Comparison of ENCODE assay signal across 29 cellular contexts in the genomic region with DNA sequence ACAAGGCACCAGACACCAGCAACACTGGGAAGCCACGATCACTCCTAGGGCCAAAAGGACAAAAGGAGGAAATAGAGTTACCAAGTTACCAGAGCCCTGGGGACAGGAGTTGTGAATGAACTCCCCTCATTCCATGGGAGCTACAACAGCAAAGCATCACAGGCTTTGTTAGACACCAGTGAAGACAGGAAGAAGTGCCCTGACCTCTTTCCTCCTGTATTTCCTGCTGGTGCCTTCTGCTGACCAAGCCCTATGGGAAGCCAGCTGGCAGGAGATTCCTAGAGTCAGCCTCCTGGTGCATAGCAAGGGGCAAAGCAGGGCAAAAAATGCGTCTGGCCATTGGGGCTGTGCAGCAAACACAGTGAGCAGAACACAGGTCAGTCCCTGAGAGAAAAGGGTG.
"Had no signal": no experiment of that assay in that cellular context is flagged by ENCODE, and none has a peak within 500 bp of the region (broad histone marks: within the 10 kb centered on the region; RNA-seq: fewer than 3 reads in every experiment).

No MANE protein-coding gene starts in this region.

- H3K79me2 ChIP-seq: hepatocyte had no signal

- H3K9me3 ChIP-seq: gastrocnemius medialis, neutrophil, ovary, prostate gland, stomach had no signal

- H3K27me3 ChIP-seq: gastrocnemius medialis, hepatocyte, ovary, stomach, tibial artery had no signal

- H3K4me3 ChIP-seq: gastrocnemius medialis, hepatocyte, ovary, prostate gland, smooth muscle cell, stomach, tibial artery had no signal

- H3K27ac Mint-ChIP-seq: activated CD4-positive, alpha-beta memory T cell treated with anti-CD3 and anti-CD28 coated beads, Interleukin-2, amount 10 ng/mL, durations not matched to agents 7 days and 5 days; activated CD4-positive, alpha-beta T cell treated with anti-CD3 and anti-CD28 coated beads, Interleukin-2, amount 10 ng/mL, durations not matched to agents 7 days and 5 days; activated T-cell treated with anti-CD3 and anti-CD28 coated beads, Interleukin-2, amount 50 U/mL, for 24 hours; dendritic cell treated with granulocyte-macrophage colony-stimulating factor and Interleukin-4, amounts not matched to agents 40 ng/mL and 50 ng/mL, for 4 days; mesothelial cell of epicardium; naive thymus-derived CD8-positive, alpha-beta T cell; stimulated activated memory B cell treated with anti-CD40 and anti-IgM and Interleukin-4, amounts not matched to agents 10 μg/mL and 1 μg/mL and 100 μg/mL, for 72 hours; WTC11 had no signal

- H3K36me3 ChIP-seq: gastrocnemius medialis, neutrophil, ovary, prostate gland, stomach, tibial artery had no signal

- H3K4me3 Mint-ChIP-seq: activated CD4-positive, alpha-beta memory T cell treated with anti-CD3 and anti-CD28 coated beads, Interleukin-2, amount 10 ng/mL, durations not matched to agents 7 days and 5 days; activated CD4-positive, alpha-beta T cell treated with anti-CD3 and anti-CD28 coated beads, Interleukin-2, amount 10 ng/mL, durations not matched to agents 7 days and 5 days; activated T-cell treated with anti-CD3 and anti-CD28 coated beads, Interleukin-2, amount 50 U/mL, for 24 hours; dendritic cell treated with granulocyte-macrophage colony-stimulating factor and Interleukin-4, amounts not matched to agents 40 ng/mL and 50 ng/mL, for 4 days; mesothelial cell of epicardium; naive thymus-derived CD8-positive, alpha-beta T cell; stimulated activated memory B cell treated with anti-CD40 and anti-IgM and Interleukin-4, amounts not matched to agents 10 μg/mL and 1 μg/mL and 100 μg/mL, for 72 hours; WTC11 had no signal

- H3K4me1 ChIP-seq: gastrocnemius medialis, prostate gland, stomach, tibial artery had no signal

- H3K36me3 Mint-ChIP-seq: mesothelial cell of epicardium; stimulated activated memory B cell treated with anti-CD40 and anti-IgM and Interleukin-4, amounts not matched to agents 10 μg/mL and 1 μg/mL and 100 μg/mL, for 72 hours; WTC11 had no signal

- H3K4me1 Mint-ChIP-seq: activated CD4-positive, alpha-beta memory T cell treated with anti-CD3 and anti-CD28 coated beads, Interleukin-2, amount 10 ng/mL, durations not matched to agents 7 days and 5 days; activated CD4-positive, alpha-beta T cell treated with anti-CD3 and anti-CD28 coated beads, Interleukin-2, amount 10 ng/mL, durations not matched to agents 7 days and 5 days; mesothelial cell of epicardium; stimulated activated memory B cell treated with anti-CD40 and anti-IgM and Interleukin-4, amounts not matched to agents 10 μg/mL and 1 μg/mL and 100 μg/mL, for 72 hours; WTC11 had no signal

- H3K27ac ChIP-seq: epithelial cell of prostate, gastrocnemius medialis, hepatocyte, neutrophil, ovary, prostate gland, stomach, tibial artery had no signal

- ATAC-seq: gastrocnemius medialis; left ventricle myocardium superior; naive thymus-derived CD8-positive, alpha-beta T cell; stimulated activated memory B cell treated with anti-CD40 and anti-IgM and Interleukin-4, amounts not matched to agents 10 μg/mL and 1 μg/mL and 100 μg/mL, for 72 hours; WTC11 had no signal

- H3K9me3 Mint-ChIP-seq: activated CD4-positive, alpha-beta T cell treated with anti-CD3 and anti-CD28 coated beads, Interleukin-2, amount 10 ng/mL, durations not matched to agents 7 days and 5 days; dendritic cell treated with granulocyte-macrophage colony-stimulating factor and Interleukin-4, amounts not matched to agents 40 ng/mL and 50 ng/mL, for 4 days had no signal

- H3K4me2 ChIP-seq: hepatocyte, smooth muscle cell had no signal

- DNase-seq: activated CD4-positive, alpha-beta memory T cell treated with anti-CD3 and anti-CD28 coated beads, Interleukin-2, amount 10 ng/mL, durations not matched to agents 7 days and 5 days; activated CD4-positive, alpha-beta T cell treated with anti-CD3 and anti-CD28 coated beads for 1 hour; activated CD4-positive, alpha-beta T cell treated with anti-CD3 and anti-CD28 coated beads, Interleukin-2, amount 10 ng/mL, durations not matched to agents 7 days and 5 days; activated CD8-positive, alpha-beta memory T cell treated with anti-CD3 and anti-CD28 coated beads, Interleukin-2, amount 50 U/mL, for 48 hours; activated gamma-delta T cell treated with Interleukin-2 at 50 U/mL for 16 hours; activated naive CD4-positive, alpha-beta T cell treated with anti-CD3 and anti-CD28 coated beads, Interleukin-2, amount 50 U/mL, for 16 hours; activated T-cell treated with anti-CD3 and anti-CD28 coated beads, Interleukin-2, amount 50 U/mL, for 24 hours; gastrocnemius medialis; islet precursor cell; left ventricle myocardium superior; mammary epithelial cell; naive thymus-derived CD8-positive, alpha-beta T cell; ovary; retina; stimulated activated CD4-positive, alpha-beta T cell treated with anti-CD3 and anti-CD28 coated beads, Interleukin-1b, Interleukin-23, amount 100 ng/mL, for 48 hours; stimulated activated CD4-positive, alpha-beta T cell treated with anti-CD3 and anti-CD28 coated beads, Interleukin-4, amount 100 ng/mL, for 4 hours; stimulated activated CD8-positive, alpha-beta memory T cell treated with anti-CD3 and anti-CD28 coated beads, Interleukin-4, amount 100 ng/mL, for 48 hours; stomach; T-helper 2 cell; tibial artery had no signal

- H3K27me3 Mint-ChIP-seq: activated CD4-positive, alpha-beta T cell treated with anti-CD3 and anti-CD28 coated beads, Interleukin-2, amount 10 ng/mL, durations not matched to agents 7 days and 5 days had no signal

- H2AFZ ChIP-seq: hepatocyte had no signal
